Comparison of ENCODE assay signal across 2 cellular contexts in the genomic region with DNA sequence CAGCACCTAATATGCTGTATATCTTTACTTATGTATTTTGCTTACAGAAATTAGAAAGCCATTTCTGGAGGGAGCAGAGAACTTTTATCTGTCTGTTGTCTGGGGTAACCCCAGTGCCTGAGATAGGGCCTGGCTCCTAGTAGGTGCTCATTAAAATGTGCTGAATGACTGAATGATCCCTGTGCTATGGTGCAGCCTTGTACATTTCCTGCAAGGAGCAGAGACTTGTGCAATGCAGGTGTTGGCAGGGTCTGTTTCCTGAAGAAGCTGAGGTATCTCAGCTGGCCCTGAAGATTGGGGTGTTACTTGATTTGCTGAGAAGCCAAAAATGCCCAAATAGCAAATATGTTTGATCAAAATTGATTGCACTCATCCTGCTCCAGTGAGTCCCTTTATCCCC.
A peak's percentile ranks its signal among the peaks of the same experiment; 100 is the strongest.
TF ChIP-seq lines count a peak whose summit lies in the region.

No MANE protein-coding gene starts in this region.

TF ChIP-seq in liver, 16 proteins besides CTCF, POLR2A, EP300 and RAD21 (continued from another document):
- no peak for TF ChIP-seq EGR1 (IDR thresholded peaks at IDR 0.05; ENCODE audit: low read depth in 2 of 2)
- TF ChIP-seq, protein P1, sequence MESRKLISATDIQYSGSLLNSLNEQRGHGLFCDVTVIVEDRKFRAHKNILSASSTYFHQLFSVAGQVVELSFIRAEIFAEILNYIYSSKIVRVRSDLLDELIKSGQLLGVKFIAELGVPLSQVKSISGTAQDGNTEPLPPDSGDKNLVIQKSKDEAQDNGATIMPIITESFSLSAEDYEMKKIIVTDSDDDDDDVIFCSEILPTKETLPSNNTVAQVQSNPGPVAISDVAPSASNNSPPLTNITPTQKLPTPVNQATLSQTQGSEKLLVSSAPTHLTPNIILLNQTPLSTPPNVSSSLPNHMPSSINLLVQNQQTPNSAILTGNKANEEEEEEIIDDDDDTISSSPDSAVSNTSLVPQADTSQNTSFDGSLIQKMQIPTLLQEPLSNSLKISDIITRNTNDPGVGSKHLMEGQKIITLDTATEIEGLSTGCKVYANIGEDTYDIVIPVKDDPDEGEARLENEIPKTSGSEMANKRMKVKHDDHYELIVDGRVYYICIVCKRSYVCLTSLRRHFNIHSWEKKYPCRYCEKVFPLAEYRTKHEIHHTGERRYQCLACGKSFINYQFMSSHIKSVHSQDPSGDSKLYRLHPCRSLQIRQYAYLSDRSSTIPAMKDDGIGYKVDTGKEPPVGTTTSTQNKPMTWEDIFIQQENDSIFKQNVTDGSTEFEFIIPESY (IDR thresholded peaks at IDR 0.05): no peak
- TF ChIP-seq JUND (IDR thresholded peaks at IDR 0.05): no peak
- TF ChIP-seq NR2F2 (IDR thresholded peaks at IDR 0.05): peak; percentile 37
- no peak for TF ChIP-seq HNF4G (IDR thresholded peaks at IDR 0.05)

TF ChIP-seq in HepG2, 621 proteins besides CTCF, POLR2A, EP300 and RAD21 (continued from another document):
- TF ChIP-seq, protein P2, sequence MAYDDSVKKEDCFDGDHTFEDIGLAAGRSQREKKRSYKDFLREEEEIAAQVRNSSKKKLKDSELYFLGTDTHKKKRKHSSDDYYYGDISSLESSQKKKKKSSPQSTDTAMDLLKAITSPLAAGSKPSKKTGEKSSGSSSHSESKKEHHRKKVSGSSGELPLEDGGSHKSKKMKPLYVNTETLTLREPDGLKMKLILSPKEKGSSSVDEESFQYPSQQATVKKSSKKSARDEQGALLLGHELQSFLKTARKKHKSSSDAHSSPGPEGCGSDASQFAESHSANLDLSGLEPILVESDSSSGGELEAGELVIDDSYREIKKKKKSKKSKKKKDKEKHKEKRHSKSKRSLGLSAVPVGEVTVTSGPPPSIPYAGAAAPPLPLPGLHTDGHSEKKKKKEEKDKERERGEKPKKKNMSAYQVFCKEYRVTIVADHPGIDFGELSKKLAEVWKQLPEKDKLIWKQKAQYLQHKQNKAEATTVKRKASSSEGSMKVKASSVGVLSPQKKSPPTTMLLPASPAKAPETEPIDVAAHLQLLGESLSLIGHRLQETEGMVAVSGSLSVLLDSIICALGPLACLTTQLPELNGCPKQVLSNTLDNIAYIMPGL (CRISPR knock-in tag; IDR thresholded peaks at IDR 0.05; ENCODE audit: borderline replicate concordance in 1 of 2, low read depth in 1 of 2): no peak
- TF ChIP-seq SOX13 (IDR thresholded peaks at IDR 0.05) (no peak), SOX13 (CRISPR knock-in tag; conservative IDR thresholded peaks at IDR 0.05 in 1 of 2, IDR thresholded peaks at IDR 0.05 in 1 of 2) (no peak), FOXA3 (CRISPR knock-in tag; IDR thresholded peaks at IDR 0.05) (no peak), FOSL2 (CRISPR knock-in tag; IDR thresholded peaks at IDR 0.05) (no peak), IKZF4 (CRISPR knock-in tag; IDR thresholded peaks at IDR 0.05; ENCODE audit: borderline replicate concordance, low read depth, not compliant biosample characterization) (no peak), ZNF749 (CRISPR knock-in tag; IDR thresholded peaks at IDR 0.05; ENCODE audit: borderline replicate concordance) (no peak)
- TF ChIP-seq, protein P3, sequence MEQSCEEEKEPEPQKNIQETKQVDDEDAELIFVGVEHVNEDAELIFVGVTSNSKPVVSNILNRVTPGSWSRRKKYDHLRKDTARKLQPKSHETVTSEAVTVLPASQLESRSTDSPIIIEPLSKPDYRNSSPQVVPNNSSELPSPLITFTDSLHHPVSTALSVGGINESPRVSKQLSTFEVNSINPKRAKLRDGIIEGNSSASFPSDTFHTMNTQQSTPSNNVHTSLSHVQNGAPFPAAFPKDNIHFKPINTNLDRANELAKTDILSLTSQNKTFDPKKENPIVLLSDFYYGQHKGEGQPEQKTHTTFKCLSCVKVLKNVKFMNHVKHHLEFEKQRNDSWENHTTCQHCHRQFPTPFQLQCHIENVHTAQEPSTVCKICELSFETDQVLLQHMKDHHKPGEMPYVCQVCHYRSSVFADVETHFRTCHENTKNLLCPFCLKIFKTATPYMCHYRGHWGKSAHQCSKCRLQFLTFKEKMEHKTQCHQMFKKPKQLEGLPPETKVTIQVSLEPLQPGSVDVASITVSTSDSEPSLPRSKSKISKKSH (CRISPR knock-in tag; IDR thresholded peaks at IDR 0.05; ENCODE audit: borderline replicate concordance): no peak
TF ChIP-seq in HepG2: peak in this region for 0.
